Comparison of ENCODE assay signal across 1 cellular context in the genomic region with DNA sequence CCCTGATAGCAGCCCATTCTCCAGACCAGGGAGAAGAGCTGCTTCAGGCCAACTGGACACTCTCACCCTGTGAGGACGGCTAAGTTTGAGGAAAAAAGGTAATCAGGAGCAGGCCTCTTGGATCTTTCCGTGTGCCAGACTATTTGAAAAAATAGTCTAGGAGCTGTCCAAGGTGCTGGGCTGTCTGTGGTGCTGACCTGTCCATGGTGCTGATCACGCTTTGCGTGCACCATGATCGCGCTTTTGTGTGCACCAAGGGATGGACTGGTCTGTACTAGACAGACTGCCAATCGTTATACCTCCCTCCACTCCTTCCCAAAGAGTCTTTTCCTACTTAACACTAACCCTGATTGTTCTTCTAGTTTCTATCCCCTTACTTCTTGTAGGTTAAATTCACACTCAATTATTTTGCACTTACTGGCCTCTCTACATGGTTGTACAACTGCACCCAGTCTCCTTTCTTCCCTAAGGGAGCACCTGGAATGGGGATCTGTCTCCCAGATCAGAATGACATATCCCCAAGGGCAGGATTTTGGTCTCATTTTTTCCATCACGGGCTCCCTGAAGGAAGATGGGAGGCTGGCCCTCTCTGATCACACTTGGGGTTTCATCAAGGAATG.
TF ChIP-seq lines count a peak whose summit lies in the region.

No MANE protein-coding gene starts in this region.

TF ChIP-seq in HepG2, 621 proteins besides CTCF, POLR2A, EP300 and RAD21 (continued from another document and continues in another):
- TF ChIP-seq, protein P1, sequence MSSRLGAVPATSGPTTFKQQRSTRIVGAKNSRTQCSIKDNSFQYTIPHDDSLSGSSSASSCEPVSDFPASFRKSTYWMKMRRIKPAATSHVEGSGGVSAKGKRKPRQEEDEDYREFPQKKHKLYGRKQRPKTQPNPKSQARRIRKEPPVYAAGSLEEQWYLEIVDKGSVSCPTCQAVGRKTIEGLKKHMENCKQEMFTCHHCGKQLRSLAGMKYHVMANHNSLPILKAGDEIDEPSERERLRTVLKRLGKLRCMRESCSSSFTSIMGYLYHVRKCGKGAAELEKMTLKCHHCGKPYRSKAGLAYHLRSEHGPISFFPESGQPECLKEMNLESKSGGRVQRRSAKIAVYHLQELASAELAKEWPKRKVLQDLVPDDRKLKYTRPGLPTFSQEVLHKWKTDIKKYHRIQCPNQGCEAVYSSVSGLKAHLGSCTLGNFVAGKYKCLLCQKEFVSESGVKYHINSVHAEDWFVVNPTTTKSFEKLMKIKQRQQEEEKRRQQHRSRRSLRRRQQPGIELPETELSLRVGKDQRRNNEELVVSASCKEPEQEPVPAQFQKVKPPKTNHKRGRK (CRISPR knock-in tag; IDR thresholded peaks at IDR 0.05): no peak
- TF ChIP-seq TOPORS (CRISPR knock-in tag; IDR thresholded peaks at IDR 0.05) (peak; percentile 100), RARG (CRISPR knock-in tag; IDR thresholded peaks at IDR 0.05; ENCODE audit: low read depth) (peak; percentile 100), NFE2L1 (CRISPR knock-in tag; IDR thresholded peaks at IDR 0.05; ENCODE audit: borderline replicate concordance) (peak; percentile 93; the same call in 1 of the 2 replicates), RXRB (CRISPR knock-in tag; IDR thresholded peaks at IDR 0.05; ENCODE audit: borderline replicate concordance) (peak; percentile 98), ZNF747 (CRISPR knock-in tag; IDR thresholded peaks at IDR 0.05; ENCODE audit: borderline replicate concordance) (peak; percentile 99), FOXC1 (CRISPR knock-in tag; IDR thresholded peaks at IDR 0.05; ENCODE audit: borderline replicate concordance) (peak; percentile 100), ZMYM3 (CRISPR knock-in tag; IDR thresholded peaks at IDR 0.05) (peak; percentile 54; the same call in 1 of the 2 replicates), ZNF607 (CRISPR knock-in tag; IDR thresholded peaks at IDR 0.05; ENCODE audit: borderline replicate concordance) (peak; percentile 100), PHF5A (CRISPR knock-in tag; IDR thresholded peaks at IDR 0.05; ENCODE audit: low read depth, unreplicated experiment) (peak; percentile 98), ZNF367 (CRISPR knock-in tag; IDR thresholded peaks at IDR 0.05; ENCODE audit: borderline replicate concordance) (peak; percentile 99), MAFG (CRISPR knock-in tag; IDR thresholded peaks at IDR 0.05) (peak; percentile 83), ZFP36L1 (CRISPR knock-in tag; IDR thresholded peaks at IDR 0.05) (peak; percentile 99), ZNF468 (CRISPR knock-in tag; IDR thresholded peaks at IDR 0.05) (peak; percentile 99), LCORL (IDR thresholded peaks at IDR 0.05) (no peak), LCORL (CRISPR knock-in tag; IDR thresholded peaks at IDR 0.05) (peak; percentile 81), ZFP90 (CRISPR knock-in tag; IDR thresholded peaks at IDR 0.05; ENCODE audit: borderline replicate concordance) (peak; percentile 100), ZNF530 (CRISPR knock-in tag; IDR thresholded peaks at IDR 0.05; ENCODE audit: low read depth) (peak; percentile 99), FIP1L1 (IDR thresholded peaks at IDR 0.05; ENCODE audit: borderline replicate concordance, insufficient read depth, low read depth, low read length) (no peak), YEATS2 (CRISPR knock-in tag; IDR thresholded peaks at IDR 0.05; ENCODE audit: borderline replicate concordance) (peak; percentile 97), ZNF274 (CRISPR knock-in tag; IDR thresholded peaks at IDR 0.05) (peak; percentile 100), ARID2 (CRISPR knock-in tag; IDR thresholded peaks at IDR 0.05; ENCODE audit: borderline replicate concordance) (peak; percentile 98), TCF7 (IDR thresholded peaks at IDR 0.05; ENCODE audit: low read depth) (no peak), ZNF256 (CRISPR knock-in tag; conservative IDR thresholded peaks at IDR 0.05) (peak; percentile 100), ARNT2 (CRISPR knock-in tag; IDR thresholded peaks at IDR 0.05; ENCODE audit: low read depth) (peak; percentile 99)
- TF ChIP-seq, protein P2, sequence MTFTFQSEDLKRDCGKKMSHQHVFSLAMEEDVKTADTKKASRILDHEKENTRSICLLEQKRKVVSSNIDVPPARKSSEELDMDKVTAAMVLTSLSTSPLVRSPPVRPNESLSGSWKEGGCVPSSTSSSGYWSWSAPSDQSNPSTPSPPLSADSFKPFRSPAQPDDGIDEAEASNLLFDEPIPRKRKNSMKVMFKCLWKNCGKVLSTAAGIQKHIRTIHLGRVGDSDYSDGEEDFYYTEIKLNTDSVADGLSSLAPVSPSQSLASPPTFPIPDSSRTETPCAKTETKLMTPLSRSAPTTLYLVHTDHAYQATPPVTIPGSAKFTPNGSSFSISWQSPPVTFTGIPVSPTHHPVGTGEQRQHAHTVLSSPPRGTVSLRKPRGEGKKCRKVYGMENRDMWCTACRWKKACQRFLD (CRISPR knock-in tag; IDR thresholded peaks at IDR 0.05; ENCODE audit: borderline replicate concordance): peak; percentile 100
- TF ChIP-seq, protein P3, sequence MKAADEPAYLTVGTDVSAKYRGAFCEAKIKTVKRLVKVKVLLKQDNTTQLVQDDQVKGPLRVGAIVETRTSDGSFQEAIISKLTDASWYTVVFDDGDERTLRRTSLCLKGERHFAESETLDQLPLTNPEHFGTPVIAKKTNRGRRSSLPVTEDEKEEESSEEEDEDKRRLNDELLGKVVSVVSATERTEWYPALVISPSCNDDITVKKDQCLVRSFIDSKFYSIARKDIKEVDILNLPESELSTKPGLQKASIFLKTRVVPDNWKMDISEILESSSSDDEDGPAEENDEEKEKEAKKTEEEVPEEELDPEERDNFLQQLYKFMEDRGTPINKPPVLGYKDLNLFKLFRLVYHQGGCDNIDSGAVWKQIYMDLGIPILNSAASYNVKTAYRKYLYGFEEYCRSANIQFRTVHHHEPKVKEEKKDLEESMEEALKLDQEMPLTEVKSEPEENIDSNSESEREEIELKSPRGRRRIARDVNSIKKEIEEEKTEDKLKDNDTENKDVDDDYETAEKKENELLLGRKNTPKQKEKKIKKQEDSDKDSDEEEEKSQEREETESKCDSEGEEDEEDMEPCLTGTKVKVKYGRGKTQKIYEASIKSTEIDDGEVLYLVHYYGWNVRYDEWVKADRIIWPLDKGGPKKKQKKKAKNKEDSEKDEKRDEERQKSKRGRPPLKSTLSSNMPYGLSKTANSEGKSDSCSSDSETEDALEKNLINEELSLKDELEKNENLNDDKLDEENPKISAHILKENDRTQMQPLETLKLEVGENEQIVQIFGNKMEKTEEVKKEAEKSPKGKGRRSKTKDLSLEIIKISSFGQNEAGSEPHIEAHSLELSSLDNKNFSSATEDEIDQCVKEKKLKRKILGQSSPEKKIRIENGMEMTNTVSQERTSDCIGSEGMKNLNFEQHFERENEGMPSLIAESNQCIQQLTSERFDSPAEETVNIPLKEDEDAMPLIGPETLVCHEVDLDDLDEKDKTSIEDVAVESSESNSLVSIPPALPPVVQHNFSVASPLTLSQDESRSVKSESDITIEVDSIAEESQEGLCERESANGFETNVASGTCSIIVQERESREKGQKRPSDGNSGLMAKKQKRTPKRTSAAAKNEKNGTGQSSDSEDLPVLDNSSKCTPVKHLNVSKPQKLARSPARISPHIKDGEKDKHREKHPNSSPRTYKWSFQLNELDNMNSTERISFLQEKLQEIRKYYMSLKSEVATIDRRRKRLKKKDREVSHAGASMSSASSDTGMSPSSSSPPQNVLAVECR (CRISPR knock-in tag; IDR thresholded peaks at IDR 0.05; ENCODE audit: borderline replicate concordance): peak; percentile 91
- TF ChIP-seq, protein P4, sequence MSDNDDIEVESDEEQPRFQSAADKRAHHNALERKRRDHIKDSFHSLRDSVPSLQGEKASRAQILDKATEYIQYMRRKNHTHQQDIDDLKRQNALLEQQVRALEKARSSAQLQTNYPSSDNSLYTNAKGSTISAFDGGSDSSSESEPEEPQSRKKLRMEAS (IDR thresholded peaks at IDR 0.05): no peak
- TF ChIP-seq, protein P5, sequence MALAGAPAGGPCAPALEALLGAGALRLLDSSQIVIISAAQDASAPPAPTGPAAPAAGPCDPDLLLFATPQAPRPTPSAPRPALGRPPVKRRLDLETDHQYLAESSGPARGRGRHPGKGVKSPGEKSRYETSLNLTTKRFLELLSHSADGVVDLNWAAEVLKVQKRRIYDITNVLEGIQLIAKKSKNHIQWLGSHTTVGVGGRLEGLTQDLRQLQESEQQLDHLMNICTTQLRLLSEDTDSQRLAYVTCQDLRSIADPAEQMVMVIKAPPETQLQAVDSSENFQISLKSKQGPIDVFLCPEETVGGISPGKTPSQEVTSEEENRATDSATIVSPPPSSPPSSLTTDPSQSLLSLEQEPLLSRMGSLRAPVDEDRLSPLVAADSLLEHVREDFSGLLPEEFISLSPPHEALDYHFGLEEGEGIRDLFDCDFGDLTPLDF (CRISPR knock-in tag; IDR thresholded peaks at IDR 0.05): peak; percentile 98
- TF ChIP-seq, protein P6, sequence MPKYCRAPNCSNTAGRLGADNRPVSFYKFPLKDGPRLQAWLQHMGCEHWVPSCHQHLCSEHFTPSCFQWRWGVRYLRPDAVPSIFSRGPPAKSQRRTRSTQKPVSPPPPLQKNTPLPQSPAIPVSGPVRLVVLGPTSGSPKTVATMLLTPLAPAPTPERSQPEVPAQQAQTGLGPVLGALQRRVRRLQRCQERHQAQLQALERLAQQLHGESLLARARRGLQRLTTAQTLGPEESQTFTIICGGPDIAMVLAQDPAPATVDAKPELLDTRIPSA (CRISPR knock-in tag; IDR thresholded peaks at IDR 0.05; ENCODE audit: borderline replicate concordance): peak; percentile 99
- TF ChIP-seq, protein P7, sequence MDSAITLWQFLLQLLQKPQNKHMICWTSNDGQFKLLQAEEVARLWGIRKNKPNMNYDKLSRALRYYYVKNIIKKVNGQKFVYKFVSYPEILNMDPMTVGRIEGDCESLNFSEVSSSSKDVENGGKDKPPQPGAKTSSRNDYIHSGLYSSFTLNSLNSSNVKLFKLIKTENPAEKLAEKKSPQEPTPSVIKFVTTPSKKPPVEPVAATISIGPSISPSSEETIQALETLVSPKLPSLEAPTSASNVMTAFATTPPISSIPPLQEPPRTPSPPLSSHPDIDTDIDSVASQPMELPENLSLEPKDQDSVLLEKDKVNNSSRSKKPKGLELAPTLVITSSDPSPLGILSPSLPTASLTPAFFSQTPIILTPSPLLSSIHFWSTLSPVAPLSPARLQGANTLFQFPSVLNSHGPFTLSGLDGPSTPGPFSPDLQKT (CRISPR knock-in tag; IDR thresholded peaks at IDR 0.05; ENCODE audit: borderline replicate concordance): peak; percentile 97; the same call in 1 of the 2 replicates
- TF ChIP-seq, protein P8, sequence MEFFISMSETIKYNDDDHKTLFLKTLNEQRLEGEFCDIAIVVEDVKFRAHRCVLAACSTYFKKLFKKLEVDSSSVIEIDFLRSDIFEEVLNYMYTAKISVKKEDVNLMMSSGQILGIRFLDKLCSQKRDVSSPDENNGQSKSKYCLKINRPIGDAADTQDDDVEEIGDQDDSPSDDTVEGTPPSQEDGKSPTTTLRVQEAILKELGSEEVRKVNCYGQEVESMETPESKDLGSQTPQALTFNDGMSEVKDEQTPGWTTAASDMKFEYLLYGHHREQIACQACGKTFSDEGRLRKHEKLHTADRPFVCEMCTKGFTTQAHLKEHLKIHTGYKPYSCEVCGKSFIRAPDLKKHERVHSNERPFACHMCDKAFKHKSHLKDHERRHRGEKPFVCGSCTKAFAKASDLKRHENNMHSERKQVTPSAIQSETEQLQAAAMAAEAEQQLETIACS (CRISPR knock-in tag; IDR thresholded peaks at IDR 0.05): peak; percentile 78
- TF ChIP-seq, protein P9, sequence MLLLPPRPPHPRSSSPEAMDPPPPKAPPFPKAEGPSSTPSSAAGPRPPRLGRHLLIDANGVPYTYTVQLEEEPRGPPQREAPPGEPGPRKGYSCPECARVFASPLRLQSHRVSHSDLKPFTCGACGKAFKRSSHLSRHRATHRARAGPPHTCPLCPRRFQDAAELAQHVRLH (CRISPR knock-in tag; IDR thresholded peaks at IDR 0.05; ENCODE audit: borderline replicate concordance, low read depth): peak; percentile 100
- TF ChIP-seq, protein P10, sequence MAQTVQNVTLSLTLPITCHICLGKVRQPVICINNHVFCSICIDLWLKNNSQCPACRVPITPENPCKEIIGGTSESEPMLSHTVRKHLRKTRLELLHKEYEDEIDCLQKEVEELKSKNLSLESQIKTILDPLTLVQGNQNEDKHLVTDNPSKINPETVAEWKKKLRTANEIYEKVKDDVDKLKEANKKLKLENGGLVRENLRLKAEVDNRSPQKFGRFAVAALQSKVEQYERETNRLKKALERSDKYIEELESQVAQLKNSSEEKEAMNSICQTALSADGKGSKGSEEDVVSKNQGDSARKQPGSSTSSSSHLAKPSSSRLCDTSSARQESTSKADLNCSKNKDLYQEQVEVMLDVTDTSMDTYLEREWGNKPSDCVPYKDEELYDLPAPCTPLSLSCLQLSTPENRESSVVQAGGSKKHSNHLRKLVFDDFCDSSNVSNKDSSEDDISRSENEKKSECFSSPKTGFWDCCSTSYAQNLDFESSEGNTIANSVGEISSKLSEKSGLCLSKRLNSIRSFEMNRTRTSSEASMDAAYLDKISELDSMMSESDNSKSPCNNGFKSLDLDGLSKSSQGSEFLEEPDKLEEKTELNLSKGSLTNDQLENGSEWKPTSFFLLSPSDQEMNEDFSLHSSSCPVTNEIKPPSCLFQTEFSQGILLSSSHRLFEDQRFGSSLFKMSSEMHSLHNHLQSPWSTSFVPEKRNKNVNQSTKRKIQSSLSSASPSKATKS (CRISPR knock-in tag; IDR thresholded peaks at IDR 0.05): peak; percentile 100
- TF ChIP-seq, protein P11, sequence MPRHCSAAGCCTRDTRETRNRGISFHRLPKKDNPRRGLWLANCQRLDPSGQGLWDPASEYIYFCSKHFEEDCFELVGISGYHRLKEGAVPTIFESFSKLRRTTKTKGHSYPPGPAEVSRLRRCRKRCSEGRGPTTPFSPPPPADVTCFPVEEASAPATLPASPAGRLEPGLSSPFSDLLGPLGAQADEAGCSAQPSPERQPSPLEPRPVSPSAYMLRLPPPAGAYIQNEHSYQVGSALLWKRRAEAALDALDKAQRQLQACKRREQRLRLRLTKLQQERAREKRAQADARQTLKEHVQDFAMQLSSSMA (CRISPR knock-in tag; IDR thresholded peaks at IDR 0.05): peak; percentile 98
- TF ChIP-seq, protein P12, sequence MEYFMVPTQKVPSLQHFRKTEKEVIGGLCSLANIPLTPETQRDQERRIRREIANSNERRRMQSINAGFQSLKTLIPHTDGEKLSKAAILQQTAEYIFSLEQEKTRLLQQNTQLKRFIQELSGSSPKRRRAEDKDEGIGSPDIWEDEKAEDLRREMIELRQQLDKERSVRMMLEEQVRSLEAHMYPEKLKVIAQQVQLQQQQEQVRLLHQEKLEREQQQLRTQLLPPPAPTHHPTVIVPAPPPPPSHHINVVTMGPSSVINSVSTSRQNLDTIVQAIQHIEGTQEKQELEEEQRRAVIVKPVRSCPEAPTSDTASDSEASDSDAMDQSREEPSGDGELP (IDR thresholded peaks at IDR 0.05; ENCODE audit: borderline replicate concordance, low read depth): no peak
